Comparison of ENCODE assay signal across 22 cellular contexts in the genomic region with DNA sequence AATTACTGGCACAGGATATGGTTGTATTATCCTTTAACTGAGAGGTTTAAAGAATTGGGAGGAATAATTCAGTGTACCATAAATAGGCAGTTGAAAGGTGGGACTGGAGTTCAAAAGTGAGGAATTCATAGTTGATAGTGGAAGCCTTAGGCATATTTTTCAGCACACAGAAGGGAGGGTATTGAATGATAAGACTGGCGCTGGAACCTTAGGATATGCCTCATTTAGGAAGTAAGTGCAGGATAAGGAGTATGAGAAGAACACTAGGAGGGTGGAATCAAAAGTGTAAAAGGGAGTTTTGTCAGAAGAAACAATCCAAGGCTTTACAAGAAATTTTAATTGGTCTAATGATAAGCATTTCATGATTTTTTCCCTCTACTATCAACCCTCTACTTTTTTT.
"Had no signal": no experiment of that assay in that cellular context is flagged by ENCODE, and none has a peak within 500 bp of the region (broad histone marks: within the 10 kb centered on the region; RNA-seq: fewer than 3 reads in every experiment).

No MANE protein-coding gene starts in this region.

- H3K4me1 ChIP-seq: esophagus muscularis mucosa, foreskin keratinocyte, gastroesophageal sphincter, left ventricle myocardium inferior, lower lobe of right lung had no signal

- H3K27ac ChIP-seq: coronary artery, dorsolateral prefrontal cortex, esophagus muscularis mucosa, foreskin keratinocyte, gastroesophageal sphincter, heart left ventricle, hepatocyte, left ventricle myocardium inferior, lower lobe of right lung had no signal

- H3K4me3 ChIP-seq: coronary artery, dorsolateral prefrontal cortex, esophagus muscularis mucosa, gastroesophageal sphincter, heart left ventricle, hepatocyte, left ventricle myocardium inferior, lower lobe of right lung had no signal

- H3K4me3 Mint-ChIP-seq: immature natural killer cell; naive thymus-derived CD4-positive, alpha-beta T cell had no signal

- H3K36me3 ChIP-seq: esophagus muscularis mucosa, gastroesophageal sphincter, heart left ventricle, left ventricle myocardium inferior, lower lobe of right lung had no signal

- ATAC-seq: foreskin keratinocyte; gastroesophageal sphincter; heart left ventricle; left colon; left lobe of liver; lower lobe of right lung; naive thymus-derived CD4-positive, alpha-beta T cell had no signal

- H3K4me1 Mint-ChIP-seq: immature natural killer cell; naive thymus-derived CD4-positive, alpha-beta T cell had no signal

- DNase-seq: dermis blood vessel endothelial cell; dorsolateral prefrontal cortex; effector CD4-positive, alpha-beta T cell; effector memory CD4-positive, alpha-beta T cell; foreskin keratinocyte; heart left ventricle; hypothalamus; immature natural killer cell; islet precursor cell; kidney; kidney glomerular epithelial cell; left colon; left ventricle myocardium inferior; lower lobe of right lung; mesenchymal stem cell; midbrain; naive thymus-derived CD4-positive, alpha-beta T cell had no signal

- H3K9me3 ChIP-seq: esophagus muscularis mucosa, gastroesophageal sphincter, heart left ventricle, left ventricle myocardium inferior, lower lobe of right lung had no signal

- H3K27me3 ChIP-seq: dorsolateral prefrontal cortex, esophagus muscularis mucosa, gastroesophageal sphincter, heart left ventricle, hepatocyte had no signal

- H3K9me3 Mint-ChIP-seq: immature natural killer cell had no signal

- H3K36me3 Mint-ChIP-seq: immature natural killer cell; naive thymus-derived CD4-positive, alpha-beta T cell had no signal

- H3K27ac Mint-ChIP-seq: immature natural killer cell; naive thymus-derived CD4-positive, alpha-beta T cell had no signal
